ENCODE assay signal across 11 cellular contexts in genomic region chr9:133874061-133874638, GRCh38.
DNase-seq lines count a peak whose midpoint lies in the region; ATAC-seq and TF ChIP-seq lines count a peak whose summit lies in the region.
"Had no signal": no experiment of that assay in that cellular context is flagged by ENCODE, and none has a peak within 500 bp of the region (broad histone marks: within the 10 kb centered on the region; RNA-seq: fewer than 3 reads in every experiment).

No MANE protein-coding gene starts in this region.

- H3K27ac Mint-ChIP-seq in activated CD4-positive, alpha-beta memory T cell treated with anti-CD3 and anti-CD28 coated beads for 36 hours = no peak overlapping the region
- H3K27ac Mint-ChIP-seq: activated CD4-positive, alpha-beta T cell treated with anti-CD3 and anti-CD28 coated beads, Interleukin-2, amount 10 ng/mL, durations not matched to agents 24 days and 14 days had no signal

- DNase-seq in ACHN (peak; percentile 72), HPDE6-E6E7 (ENCODE audit: extremely low spot score) (peak; percentile 89), adrenal gland (peak; percentile 53 to 87 (median 83)), left lung (no peak)
- DNase-seq in activated CD4-positive, alpha-beta memory T cell treated with anti-CD3 and anti-CD28 coated beads for 36 hours = no peak
- DNase-seq: activated CD4-positive, alpha-beta T cell treated with anti-CD3 and anti-CD28 coated beads, Interleukin-2, amount 10 ng/mL, durations not matched to agents 24 days and 14 days; NCI-H2029 had no signal

- H3K4me1 Mint-ChIP-seq in activated CD4-positive, alpha-beta memory T cell treated with anti-CD3 and anti-CD28 coated beads for 36 hours (ENCODE audit: low read depth) = peaks cover 11% of the 10 kb centered on the region

- H3K27me3 Mint-ChIP-seq in activated CD4-positive, alpha-beta memory T cell treated with anti-CD3 and anti-CD28 coated beads for 36 hours = peaks cover 5% of the 10 kb centered on the region

- CTCF ChIA-PET in activated CD4-positive, alpha-beta memory T cell treated with anti-CD3 and anti-CD28 coated beads for 36 hours (lab: Charles Lee) = no interaction called here

- no peaks in the 10 kb centered on the region for H3K27me3 ChIP-seq in adrenal gland
- H3K27me3 ChIP-seq in left lung = no peaks in the 10 kb centered on the region

- peaks cover 15 to 51% of the 10 kb centered on the region in 2 donors for H3K4me1 ChIP-seq in adrenal gland (replicated peaks in 1 of 2)
- H3K4me1 ChIP-seq in left lung = peaks cover 3 to 21% of the 10 kb centered on the region in 2 donors

- intact Hi-C loops in adrenal gland (cut with DNase I) = no loop called here
- intact Hi-C loops in left lung (cut with DNase I) = no loop called here
- intact Hi-C loops in activated CD4-positive, alpha-beta memory T cell treated with anti-CD3 and anti-CD28 coated beads for 36 hours (cut with micrococcal nuclease) = no loop called here

- ATAC-seq in left lung (peak; percentile 53), HG02798 (IDR thresholded peaks at IDR 0.05; ENCODE audit: poor library complexity, unreplicated experiment) (no peak), GM18505 (IDR thresholded peaks at IDR 0.05; ENCODE audit: unreplicated experiment) (no peak), GM21786 (IDR thresholded peaks at IDR 0.05; ENCODE audit: unreplicated experiment) (no peak)

- H3K36me3 Mint-ChIP-seq in activated CD4-positive, alpha-beta memory T cell treated with anti-CD3 and anti-CD28 coated beads for 36 hours = no peaks in the 10 kb centered on the region

- TF ChIP-seq POLR2A in adrenal gland (IDR thresholded peaks at IDR 0.05) = no peak
- no peak for TF ChIP-seq POLR2A in GM18505 (IDR thresholded peaks at IDR 0.05; ENCODE audit: borderline replicate concordance, extremely low read depth, insufficient read depth, insufficient read length)

- WGBS in adrenal gland, 4 donors = 28 to 52% (median 48%) methylated on average over 4 to 14 of the region's 14 CpGs

- no peak overlapping the region for H3K4me3 ChIP-seq in adrenal gland
- no peak overlapping the region for H3K4me3 ChIP-seq in left lung

- in situ Hi-C loops in ACHN (cut with HindIII; ENCODE audit: low pct_ligation_motif_present, low pct_unique_long_range_greater_than_20kb, low sequenced_read_pairs) = no loop called here

- H3K27ac ChIP-seq in adrenal gland (peak overlapping the region; percentile 14 to 86 (median 55)), left lung (no peak overlapping the region)

- H3K9me3 ChIP-seq in adrenal gland (replicated peaks in 1 of 3) (no peaks in the 10 kb centered on the region), left lung (no peaks in the 10 kb centered on the region)

- no peaks in the 10 kb centered on the region for H3K9me3 Mint-ChIP-seq in activated CD4-positive, alpha-beta memory T cell treated with anti-CD3 and anti-CD28 coated beads for 36 hours
- H3K9me3 Mint-ChIP-seq: activated CD4-positive, alpha-beta T cell treated with anti-CD3 and anti-CD28 coated beads, Interleukin-2, amount 10 ng/mL, durations not matched to agents 24 days and 14 days; central memory CD8-positive, alpha-beta T cell had no signal

- no peak overlapping the region for H3K4me3 Mint-ChIP-seq in activated CD4-positive, alpha-beta memory T cell treated with anti-CD3 and anti-CD28 coated beads for 36 hours
- H3K4me3 Mint-ChIP-seq: activated CD4-positive, alpha-beta T cell treated with anti-CD3 and anti-CD28 coated beads, Interleukin-2, amount 10 ng/mL, durations not matched to agents 24 days and 14 days; central memory CD8-positive, alpha-beta T cell had no signal

- H3K36me3 ChIP-seq in adrenal gland (replicated peaks in 1 of 2) (no peaks in the 10 kb centered on the region), left lung (no peaks in the 10 kb centered on the region)

- POLR2A ChIA-PET in activated CD4-positive, alpha-beta memory T cell treated with anti-CD3 and anti-CD28 coated beads for 36 hours (lab: Charles Lee) = no interaction called here

- TF ChIP-seq CTCF in adrenal gland (IDR thresholded peaks at IDR 0.05) = peak in 1 of 6 experiments; percentile 15
- no peak for TF ChIP-seq CTCF in left lung (IDR thresholded peaks at IDR 0.05)

Comparison
In these comparisons a context has a peak if more than half of its experiments do, and no peak if none do; other contexts are left out.
1. DNase-seq: peak in ACHN (single experiment), HPDE6-E6E7 (single experiment) and adrenal gland (7 of 7); none in left lung (0 of 2) and activated CD4-positive, alpha-beta memory T cell treated with anti-CD3 and anti-CD28 coated beads for 36 hours (single experiment).
2. H3K27ac ChIP-seq: peak in adrenal gland (5 of 5); none in left lung (0 of 2).